ENCODE assay signal across 1 cellular context in genomic region chr14:100074431-100075100, GRCh38.
TF ChIP-seq lines count a peak whose summit lies in the region.

No MANE protein-coding gene starts in this region.

TF ChIP-seq in IMR-90, 13 proteins besides CTCF, POLR2A, EP300 and RAD21 (continued from another document):
- no peak for TF ChIP-seq FOS (IDR thresholded peaks at IDR 0.05; ENCODE audit: low read depth, low read length)
